ENCODE assay signal across 24 cellular contexts in the genomic region with DNA sequence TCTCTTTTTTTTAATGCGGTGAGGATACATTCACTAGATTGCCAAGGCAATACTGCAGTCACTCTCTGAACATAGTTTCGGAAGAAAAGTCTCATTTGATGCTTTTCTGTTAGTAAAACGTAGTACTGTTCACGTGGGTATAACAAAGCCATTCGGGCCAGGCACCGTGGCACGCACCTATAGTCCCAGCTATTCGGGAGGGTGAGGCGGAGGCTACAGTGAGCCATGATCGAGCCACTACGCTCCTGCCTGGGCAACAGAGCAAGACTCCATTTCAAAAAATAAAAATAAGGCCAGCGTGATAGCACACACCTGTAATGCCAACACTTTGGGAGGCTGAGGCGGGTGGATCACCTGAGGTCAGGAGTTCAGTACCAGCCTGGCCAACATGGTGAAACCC.
"Had no signal": no experiment of that assay in that cellular context is flagged by ENCODE, and none has a peak within 500 bp of the region (broad histone marks: within the 10 kb centered on the region; RNA-seq: fewer than 3 reads in every experiment).

No MANE protein-coding gene starts in this region.

- H3K9me3 Mint-ChIP-seq: activated naive CD4-positive, alpha-beta T cell treated with anti-CD3 and anti-CD28 coated beads for 36 hours; activated naive CD8-positive, alpha-beta T cell treated with anti-CD3 and anti-CD28 coated beads, Interleukin-2, amount 10 ng/mL, durations not matched to agents 7 days and 5 days; immature natural killer cell; neural crest cell; T-cell had no signal

- H3K4me1 Mint-ChIP-seq: activated naive CD8-positive, alpha-beta T cell treated with anti-CD3 and anti-CD28 coated beads, Interleukin-2, amount 10 ng/mL, durations not matched to agents 7 days and 5 days; neural crest cell had no signal

- FAIRE-seq: endothelial cell of umbilical vein had no signal

- H3K36me3 Mint-ChIP-seq: activated naive CD8-positive, alpha-beta T cell treated with anti-CD3 and anti-CD28 coated beads, Interleukin-2, amount 10 ng/mL, durations not matched to agents 7 days and 5 days had no signal

- ATAC-seq: activated CD4-positive, CD25-positive, alpha-beta regulatory T cell treated with anti-CD3 and anti-CD28 coated beads, Interleukin-2, amount 50 U/mL, for 24 hours; foreskin keratinocyte; heart left ventricle; mucosa of descending colon; psoas muscle; T-cell had no signal

- H3K27ac Mint-ChIP-seq: activated naive CD4-positive, alpha-beta T cell treated with anti-CD3 and anti-CD28 coated beads for 36 hours; activated naive CD8-positive, alpha-beta T cell treated with anti-CD3 and anti-CD28 coated beads, Interleukin-2, amount 10 ng/mL, durations not matched to agents 7 days and 5 days; T-cell had no signal

- H3K4me3 Mint-ChIP-seq: activated naive CD4-positive, alpha-beta T cell treated with anti-CD3 and anti-CD28 coated beads for 36 hours; activated naive CD8-positive, alpha-beta T cell treated with anti-CD3 and anti-CD28 coated beads, Interleukin-2, amount 10 ng/mL, durations not matched to agents 7 days and 5 days; immature natural killer cell; neural crest cell; T-cell had no signal

- DNase-seq: activated CD4-positive, alpha-beta T cell treated with anti-CD3 and anti-CD28 coated beads for 48 hours; activated CD4-positive, alpha-beta T cell treated with anti-CD3 and anti-CD28 coated beads, Interleukin-2, amount 50 U/mL, for 48 hours; activated CD8-positive, alpha-beta memory T cell treated with anti-CD3 and anti-CD28 coated beads for 24 hours; activated effector memory CD4-positive, alpha-beta T cell treated with Interleukin-2 at 50 U/mL for 16 hours; activated naive CD4-positive, alpha-beta T cell treated with anti-CD3 and anti-CD28 coated beads for 36 hours; activated naive CD8-positive, alpha-beta T cell treated with anti-CD3 and anti-CD28 coated beads, Interleukin-2, amount 10 ng/mL, durations not matched to agents 7 days and 5 days; caudate nucleus; foreskin keratinocyte; hypothalamus; immature natural killer cell; mesendoderm; mucosa of descending colon; psoas muscle; stimulated activated CD4-positive, alpha-beta T cell treated with anti-CD3 and anti-CD28 coated beads, Interleukin-15, amount 100 ng/mL, for 24 hours; stimulated activated CD4-positive, alpha-beta T cell treated with anti-CD3 and anti-CD28 coated beads, Interleukin-2, amount 100 ng/mL, for 24 hours; stimulated activated naive CD4-positive, alpha-beta T cell treated with Interleukin-2 at 50 U/mL for 16 hours; T-cell had no signal

- H3K36me3 ChIP-seq: ascending aorta had no signal

- H3K4me3 ChIP-seq: ascending aorta, mucosa of descending colon, psoas muscle, tibial nerve had no signal

- H3K9me3 ChIP-seq: ascending aorta, heart left ventricle, mucosa of descending colon, psoas muscle, tibial nerve had no signal

- H3K27me3 Mint-ChIP-seq: activated naive CD8-positive, alpha-beta T cell treated with anti-CD3 and anti-CD28 coated beads, Interleukin-2, amount 10 ng/mL, durations not matched to agents 7 days and 5 days; T-cell had no signal

- H3K9ac ChIP-seq: parathyroid adenoma had no signal

- H3K4me1 ChIP-seq: ascending aorta, foreskin keratinocyte, heart left ventricle, parathyroid adenoma, psoas muscle, tibial nerve had no signal

- H3K27me3 ChIP-seq: ascending aorta, foreskin keratinocyte, heart left ventricle, tibial nerve had no signal

- H3K27ac ChIP-seq: ascending aorta, foreskin keratinocyte, heart left ventricle, parathyroid adenoma, psoas muscle, tibial nerve had no signal
